11 cellular contexts compared by ENCODE assay signal in the genomic region with DNA sequence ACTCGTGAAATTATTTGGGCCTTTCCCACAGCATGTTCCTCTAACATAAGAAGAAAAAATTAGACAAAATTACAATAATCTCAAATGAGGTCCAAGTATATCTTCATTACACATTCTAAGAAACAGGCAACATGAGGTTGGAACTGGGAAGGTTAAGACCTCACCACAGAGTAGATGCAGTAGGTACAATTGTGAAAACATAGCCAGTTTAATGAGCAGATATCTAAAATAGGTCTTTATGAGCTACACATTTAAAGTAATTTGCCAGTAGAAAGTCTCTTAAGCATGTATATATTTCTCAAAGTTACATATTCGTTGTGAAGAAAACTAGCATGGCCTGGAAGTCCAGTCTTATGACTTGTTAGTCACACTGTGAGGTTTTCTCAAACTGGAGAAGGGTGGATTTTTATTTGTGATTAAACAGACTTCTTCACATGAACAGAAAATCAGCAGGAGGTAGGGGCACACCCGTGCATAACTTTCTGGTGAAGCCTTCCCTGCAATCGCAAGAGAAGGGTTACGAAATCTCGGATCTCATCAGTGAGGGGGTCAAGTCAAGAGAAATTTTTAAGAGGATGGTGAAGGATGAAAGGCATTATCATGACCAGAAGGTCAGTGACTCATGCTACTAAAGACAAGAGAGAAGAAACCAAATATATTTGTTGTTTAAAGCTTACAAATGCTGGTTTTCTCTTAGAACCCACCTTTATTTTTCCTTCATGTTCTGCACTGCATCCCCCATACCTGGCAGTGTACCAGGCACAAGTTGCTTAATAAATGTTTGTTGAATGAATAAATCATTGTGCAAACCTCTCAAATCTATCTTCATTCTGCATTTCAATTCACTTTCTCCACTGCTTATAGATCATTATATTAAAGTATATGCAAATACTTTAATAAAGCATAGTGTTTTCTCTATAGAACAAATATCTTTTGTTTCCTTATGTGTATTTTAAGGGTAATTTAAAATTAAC. TPM values are rescaled to one million over a fixed set of nuclear protein-coding genes. Genes with fewer than 3 reads are reported as not detected.
DNase-seq lines count a peak whose midpoint lies in the region; ATAC-seq and TF ChIP-seq lines count a peak whose summit lies in the region.
"Had no signal": no experiment of that assay in that cellular context is flagged by ENCODE, and none has a peak within 500 bp of the region (broad histone marks: within the 10 kb centered on the region; RNA-seq: fewer than 3 reads in every experiment).

No MANE protein-coding gene starts in this region.

- peak; percentile 94 for DNase-seq in BJ (ENCODE audit: low read depth)
- DNase-seq in MV-4-11 (lab: John Stamatoyannopoulos, UW) = peak; percentile 69
- peak; percentile 86 for DNase-seq in brain pericyte (ENCODE audit: low read depth, low spot score)
- DNase-seq in mesenchymal stem cell = peak; percentile 94
- DNase-seq in activated T-cell treated with anti-CD3 and anti-CD28 coated beads, Interleukin-2, amount 50 U/mL, for 4 hours = no peak
- DNase-seq in G401 (ENCODE audit: low spot score) = no peak
- DNase-seq in NCI-H1048 (lab: John Stamatoyannopoulos, UW) = no peak
- DNase-seq: COR-L47 had no signal

- no peak overlapping the region for H2AFZ ChIP-seq in mesenchymal stem cell (ENCODE audit: low read depth, low read length)

- H4K8ac ChIP-seq in mesenchymal stem cell (ENCODE audit: low read length) = no peak overlapping the region

- H3K4me1 Mint-ChIP-seq in activated T-cell treated with anti-CD3 and anti-CD28 coated beads, Interleukin-2, amount 50 U/mL, for 4 hours (ENCODE audit: low read depth) = peaks cover 8% of the 10 kb centered on the region

- H2BK15ac ChIP-seq in mesenchymal stem cell (ENCODE audit: low read depth, poor library complexity, severe bottlenecking) = no peak overlapping the region

- H3K9me3 Mint-ChIP-seq in activated T-cell treated with anti-CD3 and anti-CD28 coated beads, Interleukin-2, amount 50 U/mL, for 4 hours = no peaks in the 10 kb centered on the region
- H3K9me3 Mint-ChIP-seq: natural killer cell treated with Interleukin-12 subunit alpha and Interleukin-12 subunit beta and Interleukin-15 and Interleukin-18, amount 100 ng/mL, for 72 hours had no signal

- peak overlapping the region in 1 of 2 experiments; percentile 54 for H3K18ac ChIP-seq in mesenchymal stem cell (ENCODE audit: low read depth in 1 of 2, low read length in 2 of 2)

- TF ChIP-seq CTCF in BJ (IDR thresholded peaks at IDR 0.05; ENCODE audit: insufficient read depth, low read depth, low read length) = no peak

- POLR2A ChIA-PET in BJ (lab: Charles Lee) = no interaction called here

- 2% methylated on average over 5 of the region's 6 CpGs for WGBS in mesenchymal stem cell

- no peak overlapping the region for H3K14ac ChIP-seq in mesenchymal stem cell (ENCODE audit: low read length in 2 of 2)

- H3K9ac ChIP-seq in mesenchymal stem cell (ENCODE audit: low read length) = peak overlapping the region; percentile 92

- no peak overlapping the region for H3K4me3 ChIP-seq in BJ (ENCODE audit: low read depth, low read length)
- no peak overlapping the region for H3K4me3 ChIP-seq in mesenchymal stem cell (ENCODE audit: insufficient read depth in 1 of 2, low read depth in 1 of 2, low read length in 2 of 2)

- no peak overlapping the region for H3K4me3 Mint-ChIP-seq in activated T-cell treated with anti-CD3 and anti-CD28 coated beads, Interleukin-2, amount 50 U/mL, for 4 hours
- H3K4me3 Mint-ChIP-seq: natural killer cell treated with Interleukin-12 subunit alpha and Interleukin-12 subunit beta and Interleukin-15 and Interleukin-18, amount 100 ng/mL, for 72 hours had no signal

- no peaks in the 10 kb centered on the region for H3K79me1 ChIP-seq in mesenchymal stem cell (replicated peaks; ENCODE audit: low read length, poor library complexity, severe bottlenecking)

- in situ Hi-C loops in G401 (cut with HindIII; ENCODE audit: low sequenced_read_pairs) = no loop called here

- H3K4ac ChIP-seq in mesenchymal stem cell (ENCODE audit: low read depth in 1 of 2, low read length in 2 of 2) = peak overlapping the region in 1 of 2 experiments; percentile 82

- H2BK12ac ChIP-seq in mesenchymal stem cell (ENCODE audit: low read length in 2 of 2) = no peak overlapping the region

- peaks cover 2% of the 10 kb centered on the region for H3K4me1 ChIP-seq in mesenchymal stem cell (ENCODE audit: control insufficient read depth, insufficient read depth, low read depth, low read length)

- peak overlapping the region; percentile 81 for H3K27ac ChIP-seq in mesenchymal stem cell (ENCODE audit: low read length, poor library complexity, severe bottlenecking)

- H3K36me3 ChIP-seq in BJ (ENCODE audit: control insufficient read depth, insufficient read depth, low read length) (no peaks in the 10 kb centered on the region), mesenchymal stem cell (ENCODE audit: control insufficient read depth in 1 of 2, insufficient read depth in 2 of 2, low read depth in 1 of 2, low read length in 2 of 2) (no peaks in the 10 kb centered on the region)

- no peak for ATAC-seq in activated T-cell treated with anti-CD3 and anti-CD28 coated beads, Interleukin-2, amount 50 U/mL, for 4 hours
- no peak for ATAC-seq in HG02642 (IDR thresholded peaks at IDR 0.05; ENCODE audit: poor library complexity, unreplicated experiment)
- ATAC-seq: natural killer cell treated with Interleukin-12 subunit alpha and Interleukin-12 subunit beta and Interleukin-15 and Interleukin-18, amount 100 ng/mL, for 72 hours had no signal

- H3K36me3 Mint-ChIP-seq in activated T-cell treated with anti-CD3 and anti-CD28 coated beads, Interleukin-2, amount 50 U/mL, for 4 hours (ENCODE audit: insufficient read depth) = no peaks in the 10 kb centered on the region
- H3K36me3 Mint-ChIP-seq: natural killer cell treated with Interleukin-12 subunit alpha and Interleukin-12 subunit beta and Interleukin-15 and Interleukin-18, amount 100 ng/mL, for 72 hours had no signal

- H4K91ac ChIP-seq in mesenchymal stem cell (ENCODE audit: low read length) = no peak overlapping the region

- H2BK120ac ChIP-seq in mesenchymal stem cell (ENCODE audit: low read depth, low read length) = no peak overlapping the region

- CTCF ChIA-PET in BJ (lab: Yijun Ruan, JAX) = interaction anchor here (0.8 kb wide), 1 partner anchor 16 kb away, joined by 3 read pairs; no protein-coding TSS in a partner anchor

- H3K9me3 ChIP-seq in mesenchymal stem cell (ENCODE audit: control insufficient read depth, low read length) = no peaks in the 10 kb centered on the region

- no peaks in the 10 kb centered on the region for H3K27me3 ChIP-seq in BJ (ENCODE audit: control insufficient read depth, insufficient read depth, low read length)
- no peaks in the 10 kb centered on the region for H3K27me3 ChIP-seq in mesenchymal stem cell (ENCODE audit: control insufficient read depth in 1 of 2, insufficient read depth in 1 of 2, low read length in 2 of 2)

- no peak overlapping the region for H2AK5ac ChIP-seq in mesenchymal stem cell (ENCODE audit: low read length, severe bottlenecking)

- no peak overlapping the region for H3K4me2 ChIP-seq in mesenchymal stem cell (ENCODE audit: low read length, poor library complexity, severe bottlenecking)

- H3K27me3 Mint-ChIP-seq in activated T-cell treated with anti-CD3 and anti-CD28 coated beads, Interleukin-2, amount 50 U/mL, for 4 hours (ENCODE audit: low read depth) = no peaks in the 10 kb centered on the region

- H2BK5ac ChIP-seq in mesenchymal stem cell (ENCODE audit: low read depth, low read length, poor library complexity, severe bottlenecking) = no peak overlapping the region

- H3K23ac ChIP-seq in mesenchymal stem cell (ENCODE audit: low read length in 2 of 2) = no peak overlapping the region

RNA-seq across cellular contexts. Expression of a gene that starts 5.1 kb away (rescaled TPM):
- polyA plus RNA-seq in BJ (2011; rRNA removed) = 0.25 and 0.33 TPM in 2 replicates
- 0.57 and 0.62 TPM in 2 replicates for polyA minus RNA-seq in BJ (2011; rRNA and poly(A)+ RNA removed)
- 122 TPM for polyA plus RNA-seq in mesenchymal stem cell (2013, experiment 1 of 2)
- polyA plus RNA-seq in mesenchymal stem cell (2013, experiment 2 of 2) = 127 TPM
- total RNA-seq in activated T-cell treated with anti-CD3 and anti-CD28 coated beads, Interleukin-2, amount 50 U/mL, for 4 hours = under 1 TPM; 0.05 to 0.78 (median 0.14) TPM
- total RNA-seq in G401 (2014; rRNA removed; shearing (Covaris generic)) = not detected in 2 replicates
- total RNA-seq: dermis microvascular lymphatic vessel endothelial cell had no signal

Comparison
In these comparisons a context has a peak if more than half of its experiments do, and no peak if none do; other contexts are left out.
1. DNase-seq: peak in BJ (single experiment), MV-4-11 (single experiment), brain pericyte (single experiment) and mesenchymal stem cell (single experiment); none in activated T-cell treated with anti-CD3 and anti-CD28 coated beads, Interleukin-2, amount 50 U/mL, for 4 hours (single experiment), G401 (single experiment) and NCI-H1048 (single experiment).